29 cellular contexts compared by ENCODE assay signal in the genomic region with DNA sequence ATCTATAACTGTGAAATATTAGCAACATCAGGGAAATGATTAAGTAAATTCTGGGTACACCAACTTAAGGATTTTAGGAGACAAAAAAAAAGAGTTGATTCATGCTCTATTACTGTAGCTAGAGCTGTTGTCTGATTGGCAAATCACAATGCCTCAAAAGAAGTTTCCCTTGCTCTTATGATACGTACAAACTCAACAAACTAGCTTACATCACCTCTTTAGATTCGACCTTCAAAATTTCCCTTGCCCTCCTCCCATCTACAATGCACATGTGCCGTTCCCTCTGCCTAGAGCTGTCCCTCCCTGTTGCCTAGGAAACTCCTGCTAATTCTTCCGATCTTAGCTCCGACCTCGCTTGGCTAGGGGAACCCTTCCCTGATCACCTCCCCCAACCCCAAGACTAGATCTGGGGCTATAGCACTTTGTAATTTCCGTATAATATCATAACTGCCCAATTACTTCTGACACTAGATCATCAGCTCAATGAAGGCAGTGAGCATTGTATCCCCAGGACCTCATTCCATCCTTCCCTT. TPM values are rescaled to one million over a fixed set of nuclear protein-coding genes. Genes with fewer than 3 reads are reported as not detected.
DNase-seq lines count a peak whose midpoint lies in the region; ATAC-seq, FAIRE-seq and TF ChIP-seq lines count a peak whose summit lies in the region.
"Had no signal": no experiment of that assay in that cellular context is flagged by ENCODE, and none has a peak within 500 bp of the region (broad histone marks: within the 10 kb centered on the region; RNA-seq: fewer than 3 reads in every experiment).

No MANE protein-coding gene starts in this region.

- H3K4me1 ChIP-seq in K562 (replicated peaks in 1 of 2; ENCODE audit: control insufficient read depth in 2 of 2, insufficient read depth in 2 of 2, low read length in 2 of 2) (peaks cover 10 to 17% of the 10 kb centered on the region in 2 experiments; a peak in 3 of 5 replicates), neural progenitor cell (peaks cover 7% of the 10 kb centered on the region), right atrium auricular region (no peaks in the 10 kb centered on the region)

- peaks cover 26% of the 10 kb centered on the region for H3K4me1 Mint-ChIP-seq in neural progenitor cell
- H3K4me1 Mint-ChIP-seq in stimulated activated effector memory CD8-positive, alpha-beta T cell treated with anti-CD3 and anti-CD28 coated beads, Interleukin-12 subunit alpha, Interleukin-12 subunit beta, amount 100 ng/mL, for 72 hours: peaks cover 49% of the 10 kb centered on the region

- H3K4me3 Mint-ChIP-seq in neural progenitor cell: no peak overlapping the region
- H3K4me3 Mint-ChIP-seq in stimulated activated effector memory CD8-positive, alpha-beta T cell treated with anti-CD3 and anti-CD28 coated beads, Interleukin-12 subunit alpha, Interleukin-12 subunit beta, amount 100 ng/mL, for 72 hours: no peak overlapping the region
- H3K4me3 Mint-ChIP-seq: activated CD8-positive, alpha-beta memory T cell treated with anti-CD3 and anti-CD28 coated beads, Interleukin-2, amount 10 ng/mL, durations not matched to agents 7 days and 5 days; CD4-positive, CD25-positive, alpha-beta regulatory T cell had no signal

- no peak for TF ChIP-seq POLR2A in K562 (conservative IDR thresholded peaks at IDR 0.05)

- no peak for TF ChIP-seq EP300 in K562 (IDR thresholded peaks at IDR 0.05; ENCODE audit: low read length)

- 38% methylated on average over 7 of the region's 7 CpGs for WGBS in K562 (ENCODE audit: insufficient coverage, low coverage, missing lambda C conversion rate)

- in situ Hi-C loops in K562 (cut with MboI): no loop called here

- peaks cover 4% of the 10 kb centered on the region for H3K9me3 Mint-ChIP-seq in neural progenitor cell
- H3K9me3 Mint-ChIP-seq in stimulated activated effector memory CD8-positive, alpha-beta T cell treated with anti-CD3 and anti-CD28 coated beads, Interleukin-12 subunit alpha, Interleukin-12 subunit beta, amount 100 ng/mL, for 72 hours: no peaks in the 10 kb centered on the region
- H3K9me3 Mint-ChIP-seq: CD4-positive, CD25-positive, alpha-beta regulatory T cell had no signal

- no peaks in the 10 kb centered on the region for H3K9me1 ChIP-seq in K562 (ENCODE audit: control insufficient read depth, insufficient read depth, low read length)

- H3K9me3 ChIP-seq in K562 (replicated peaks; ENCODE audit: control insufficient read depth, insufficient read depth, low read depth, low read length): no peaks in the 10 kb centered on the region
- H3K9me3 ChIP-seq in neural progenitor cell (ENCODE audit: low read depth): no peaks in the 10 kb centered on the region
- H3K9me3 ChIP-seq in right atrium auricular region: no peaks in the 10 kb centered on the region
- H3K9me3 ChIP-seq: gastrocnemius medialis, lower lobe of right lung, thoracic aorta had no signal

- CTCF ChIA-PET in K562 (lab: Yijun Ruan, JAX; ENCODE audit: low intra/inter-chr PET ratio): no interaction called here

- H3K4me3 ChIP-seq in HL-60 (replicated peaks; ENCODE audit: insufficient read depth, low read length) (no peak overlapping the region), K562 (no peak overlapping the region), neural progenitor cell (no peak overlapping the region), right atrium auricular region (no peak overlapping the region)
- H3K4me3 ChIP-seq: gastrocnemius medialis, lower lobe of right lung, PC-9, SK-N-MC, thoracic aorta had no signal

- H3K36me3 Mint-ChIP-seq in neural progenitor cell: no peaks in the 10 kb centered on the region
- H3K36me3 Mint-ChIP-seq in stimulated activated effector memory CD8-positive, alpha-beta T cell treated with anti-CD3 and anti-CD28 coated beads, Interleukin-12 subunit alpha, Interleukin-12 subunit beta, amount 100 ng/mL, for 72 hours: peaks cover 5% of the 10 kb centered on the region
- H3K36me3 Mint-ChIP-seq: CD4-positive, CD25-positive, alpha-beta regulatory T cell; naive thymus-derived CD8-positive, alpha-beta T cell had no signal

- no peak overlapping the region for H3K4me2 ChIP-seq in K562 (ENCODE audit: insufficient read depth, low read length)
- peak overlapping the region; percentile 31 for H3K4me2 ChIP-seq in neural progenitor cell
- H3K4me2 ChIP-seq: PC-9 had no signal

- H2AFZ ChIP-seq in K562 (ENCODE audit: low read depth, low read length): peak overlapping the region; percentile 22
- H2AFZ ChIP-seq in neural progenitor cell (replicated peaks): peak overlapping the region; percentile 50
- H2AFZ ChIP-seq: PC-9 had no signal

- H3K79me2 ChIP-seq in K562 (ENCODE audit: control insufficient read depth, insufficient read depth, low read length): no peaks in the 10 kb centered on the region
- H3K79me2 ChIP-seq in neural progenitor cell (ENCODE audit: low read depth): no peaks in the 10 kb centered on the region

- no peak for FAIRE-seq in K562 (lab: Jason Lieb, UNC)

- no peak overlapping the region for H3K9ac ChIP-seq in K562 (ENCODE audit: insufficient read depth in 1 of 2, low read depth in 2 of 2, low read length in 2 of 2)
- H3K9ac ChIP-seq in neural progenitor cell: no peak overlapping the region

- no peak overlapping the region for H3K27ac Mint-ChIP-seq in neural progenitor cell
- no peak overlapping the region for H3K27ac Mint-ChIP-seq in stimulated activated effector memory CD8-positive, alpha-beta T cell treated with anti-CD3 and anti-CD28 coated beads, Interleukin-12 subunit alpha, Interleukin-12 subunit beta, amount 100 ng/mL, for 72 hours
- H3K27ac Mint-ChIP-seq: activated CD8-positive, alpha-beta memory T cell treated with anti-CD3 and anti-CD28 coated beads, Interleukin-2, amount 10 ng/mL, durations not matched to agents 7 days and 5 days had no signal

- POLR2A ChIA-PET in K562 (lab: Yijun Ruan, JAX): interaction anchor here (0.6 to 2.1 kb wide), 3 partner anchors 8 to 17 kb away, joined by 3 to 7 read pairs (median 6); no protein-coding TSS in a partner anchor

- ATAC-seq in K562 (no peak), GM19463 (IDR thresholded peaks at IDR 0.05; ENCODE audit: unreplicated experiment) (no peak)
- no peak for ATAC-seq in stimulated activated effector memory CD8-positive, alpha-beta T cell treated with anti-CD3 and anti-CD28 coated beads, Interleukin-12 subunit alpha, Interleukin-12 subunit beta, amount 100 ng/mL, for 72 hours
- ATAC-seq: activated CD8-positive, alpha-beta memory T cell treated with anti-CD3 and anti-CD28 coated beads, Interleukin-2, amount 10 ng/mL, durations not matched to agents 7 days and 5 days; gastrocnemius medialis; lower lobe of right lung; naive thymus-derived CD8-positive, alpha-beta T cell; stimulated activated naive CD8-positive, alpha-beta T cell treated with anti-CD3 and anti-CD28 coated beads, Interleukin-15, Interleukin-2, amounts not matched to agents 100 U/mL and 50 U/mL, for 24 hours had no signal

- H3K27me3 Mint-ChIP-seq in neural progenitor cell (ENCODE audit: insufficient read depth, low read depth): peaks cover 3% of the 10 kb centered on the region

- BruUV-seq in K562 (replicated peaks; lab: Mats Ljungman, UMichigan): no TSS peak

- intact Hi-C loops in K562 (cut with micrococcal nuclease): no loop called here

- TF ChIP-seq RAD21 in K562 (CRISPR knock-in tag; conservative IDR thresholded peaks at IDR 0.05 in 1 of 2, IDR thresholded peaks at IDR 0.05 in 1 of 2): no peak

- TF ChIP-seq CTCF in HL-60 (IDR thresholded peaks at IDR 0.05; ENCODE audit: insufficient read depth, low read length): no peak
- TF ChIP-seq CTCF in K562 (IDR thresholded peaks at IDR 0.05 in 2 of 3, conservative IDR thresholded peaks at IDR 0.05 in 1 of 3; ENCODE audit: insufficient read depth in 2 of 3, low read depth in 1 of 3, low read length in 3 of 3): no peak
- no peak for TF ChIP-seq CTCF in neural progenitor cell (IDR thresholded peaks at IDR 0.05)
- TF ChIP-seq CTCF in right atrium auricular region (IDR thresholded peaks at IDR 0.05): no peak

- DNase-seq in DMS 273 (lab: John Stamatoyannopoulos, UW; ENCODE audit: unreplicated experiment) (peak; percentile 1), DMS 273 treated with DMSO at 0.1 percent for 48 hours (lab: John Stamatoyannopoulos, UW) (no peak), HL-60 (ENCODE audit: low read depth in 1 of 2, low spot score in 1 of 2) (no peak), K562 (ENCODE audit: extremely low read depth in 1 of 4, low spot score in 3 of 4) (no peak), neural progenitor cell (ENCODE audit: low spot score) (peak; percentile 18), right atrium auricular region (ENCODE audit: low spot score) (no peak)
- DNase-seq in stimulated activated effector memory CD8-positive, alpha-beta T cell treated with anti-CD3 and anti-CD28 coated beads, Interleukin-12 subunit alpha, Interleukin-12 subunit beta, amount 100 ng/mL, for 72 hours (ENCODE audit: low spot score in 2 of 2): no peak
- DNase-seq: activated CD4-positive, CD25-positive, alpha-beta regulatory T cell; activated CD8-positive, alpha-beta memory T cell treated with anti-CD3 and anti-CD28 coated beads, Interleukin-2, amount 10 ng/mL, durations not matched to agents 7 days and 5 days; activated gamma-delta T cell treated with Interleukin-2 at 50 U/mL for 16 hours; activated T-cell treated with anti-CD3 and anti-CD28 coated beads, Interleukin-2, amount 50 U/mL, for 48 hours; Calu3; CD4-positive, CD25-positive, alpha-beta regulatory T cell; dermis blood vessel endothelial cell; DND-41; gastrocnemius medialis; H7; kidney glomerular epithelial cell; lower lobe of right lung; naive thymus-derived CD8-positive, alpha-beta T cell; NCI-H1092 treated with DMSO at 0.1 percent for 48 hours; NCI-H187; NCI-H524; PC-9; stimulated activated naive CD8-positive, alpha-beta T cell treated with anti-CD3 and anti-CD28 coated beads, Interleukin-15, Interleukin-2, amounts not matched to agents 100 U/mL and 50 U/mL, for 24 hours had no signal

- H3K36me3 ChIP-seq in K562 (ENCODE audit: control insufficient read depth, insufficient read depth, low read length) (no peaks in the 10 kb centered on the region), neural progenitor cell (no peaks in the 10 kb centered on the region), right atrium auricular region (no peaks in the 10 kb centered on the region)
- H3K36me3 ChIP-seq: gastrocnemius medialis, lower lobe of right lung, thoracic aorta had no signal

- H3F3A ChIP-seq in neural progenitor cell (ENCODE audit: low read depth): no peaks in the 10 kb centered on the region

- H3K27me3 ChIP-seq in HL-60 (ENCODE audit: insufficient read depth, poor library complexity, severe bottlenecking) (no peaks in the 10 kb centered on the region), K562 (ENCODE audit: control insufficient read depth in 2 of 2, insufficient read depth in 2 of 2, low read length in 2 of 2) (no peaks in the 10 kb centered on the region), neural progenitor cell (no peaks in the 10 kb centered on the region), right atrium auricular region (no peaks in the 10 kb centered on the region)
- H3K27me3 ChIP-seq: gastrocnemius medialis had no signal

- no peaks in the 10 kb centered on the region for H4K20me1 ChIP-seq in K562 (replicated peaks; ENCODE audit: control insufficient read depth, insufficient read depth, low read length)
- no peaks in the 10 kb centered on the region for H4K20me1 ChIP-seq in neural progenitor cell (ENCODE audit: low read depth)

- peak overlapping the region; percentile 71 for H3K27ac ChIP-seq in HL-60 (replicated peaks)
- no peak overlapping the region for H3K27ac ChIP-seq in K562 (ENCODE audit: extremely low read depth, low read depth, low read length)
- H3K27ac ChIP-seq in neural progenitor cell: no peak overlapping the region
- no peak overlapping the region for H3K27ac ChIP-seq in right atrium auricular region
- H3K27ac ChIP-seq: 22Rv1, gastrocnemius medialis, lower lobe of right lung, PC-9, SK-N-MC, thoracic aorta had no signal

RNA-seq across cellular contexts. Expression of a gene that starts 55.4 kb away (rescaled TPM):
- 21.7 and 52.3 TPM in 2 replicates for total RNA-seq in K562 (2011; cell fraction: chromatin; rRNA removed; ENCODE audit: low replicate concordance)
- 13.8 and 18.8 TPM in 2 replicates for total RNA-seq in K562 (2011; cell fraction: nucleolus; rRNA removed)
- 19.1 and 23.8 TPM in 2 replicates for total RNA-seq in K562 (2011; cell fraction: nucleoplasm; rRNA removed)
- total RNA-seq in K562 (2014; rRNA removed): 6.9 and 10.0 TPM in 2 replicates
- total RNA-seq in K562 (2014; rRNA removed; fragmentation: Illumina TruSeq; extraction: Trizol): 13.5 and 13.6 TPM in 2 replicates
- total RNA-seq in K562 (2015; rRNA removed; fragmentation: Illumina TruSeq; extraction: Trizol): 8.4 and 9.8 TPM in 2 replicates
- 14.1 and 15.7 TPM in 2 replicates for total RNA-seq in K562 (2021)
- polyA plus RNA-seq in K562 (2011; rRNA removed): 23.6 and 26.3 TPM in 2 replicates
- 6.3 and 13.7 TPM in 2 replicates for polyA plus RNA-seq in K562 (2011; cell fraction: cytosol; rRNA removed)
- 15.7 and 29.1 TPM in 2 replicates for polyA plus RNA-seq in K562 (2011; cell fraction: nucleus; rRNA removed)
- polyA plus RNA-seq in K562 (2012): 11.4 and 15.1 TPM in 2 replicates
- 11.5 and 12.0 TPM in 2 replicates for polyA plus RNA-seq in K562 (2014; fragmentation: Illumina TruSeq; extraction: Trizol)
- polyA plus RNA-seq in K562 (2014; fragmentation: Nextera tagmentation; extraction: Ambion mirVana): 10 to 100 TPM; 14.0 to 16.4 TPM
- polyA plus RNA-seq in K562 (2014; rRNA removed): 12.9 and 14.7 TPM in 2 replicates
- 14.3 and 25.8 TPM in 2 replicates for polyA minus RNA-seq in K562 (2011; rRNA and poly(A)+ RNA removed)
- polyA minus RNA-seq in K562 (2011; cell fraction: cytosol; rRNA and poly(A)+ RNA removed): 2.7 and 7.8 TPM in 2 replicates
- polyA minus RNA-seq in K562 (2011; cell fraction: nucleus; rRNA and poly(A)+ RNA removed): 7.5 and 22.9 TPM in 2 replicates
- 4.7 and 7.3 TPM in 2 replicates for total RNA-seq in neural progenitor cell (ENCODE audit: low replicate concordance)
- total RNA-seq in right atrium auricular region: 10 to 100 TPM; 10.6 to 18.9 TPM

Comparison
In these comparisons a context has a peak if more than half of its experiments do, and no peak if none do; other contexts are left out.
1. DNase-seq: peak in DMS 273 (single experiment) and neural progenitor cell (single experiment); none in DMS 273 treated with DMSO at 0.1 percent for 48 hours (single experiment), HL-60 (0 of 2), K562 (0 of 4), stimulated activated effector memory CD8-positive, alpha-beta T cell treated with anti-CD3 and anti-CD28 coated beads, Interleukin-12 subunit alpha, Interleukin-12 subunit beta, amount 100 ng/mL, for 72 hours (0 of 2) and right atrium auricular region (single experiment).